ENCODE assay signal across 19 cellular contexts in genomic region chr7:110309941-110310340, GRCh38.
DNase-seq lines count a peak whose midpoint lies in the region; ATAC-seq and TF ChIP-seq lines count a peak whose summit lies in the region.
"Had no signal": no experiment of that assay in that cellular context is flagged by ENCODE, and none has a peak within 500 bp of the region (broad histone marks: within the 10 kb centered on the region; RNA-seq: fewer than 3 reads in every experiment).

No MANE protein-coding gene starts in this region.

- intact Hi-C loops in IMR-90 (cut with micrococcal nuclease): loop anchor here (5.0 kb wide), 1 partner anchor 222 kb away; no protein-coding TSS in a partner anchor

- H4K91ac ChIP-seq in IMR-90 (ENCODE audit: insufficient read depth, low read depth, low read length): peak overlapping the region; percentile 77

- BruUV-seq in IMR-90 (replicated peaks; lab: Mats Ljungman, UMichigan): no TSS peak

- peak overlapping the region; percentile 98; the same call in 1 of the 2 replicates for H3K4ac ChIP-seq in IMR-90 (ENCODE audit: low read depth, low read length)

- no peaks in the 10 kb centered on the region for H3K9me3 ChIP-seq in IMR-90 (ENCODE audit: control insufficient read depth, insufficient read depth, low read length)
- H3K9me3 ChIP-seq: MG63 had no signal

- H3K36me3 ChIP-seq in IMR-90 (ENCODE audit: control insufficient read depth, insufficient read depth, low read length) (no peaks in the 10 kb centered on the region), brain microvascular endothelial cell (replicated peaks) (no peaks in the 10 kb centered on the region)
- H3K36me3 ChIP-seq: MG63 had no signal

- H2AFZ ChIP-seq in IMR-90 (replicated peaks; ENCODE audit: low read length, poor library complexity): no peak overlapping the region
- H2AFZ ChIP-seq: PC-9 had no signal

- H3K27me3 ChIP-seq in IMR-90 (ENCODE audit: control insufficient read depth, insufficient read depth, low read length) (no peaks in the 10 kb centered on the region), brain microvascular endothelial cell (replicated peaks) (no peaks in the 10 kb centered on the region)
- H3K27me3 ChIP-seq: MG63 had no signal

- H3K56ac ChIP-seq in IMR-90 (ENCODE audit: extremely low read depth, insufficient read depth, low read length): peak overlapping the region; percentile 57; the same call in 1 of the 2 replicates

- peak overlapping the region; percentile 24; the same call in 1 of the 2 replicates for H3K18ac ChIP-seq in IMR-90 (ENCODE audit: low read depth, low read length)

- peak overlapping the region; percentile 61 to 81 for H4K8ac ChIP-seq in IMR-90 (ENCODE audit: low read depth in 2 of 2, low read length in 2 of 2)

- H3K79me1 ChIP-seq in IMR-90 (ENCODE audit: low read depth in 1 of 2, low read length in 2 of 2): no peaks in the 10 kb centered on the region

- H2BK120ac ChIP-seq in IMR-90 (ENCODE audit: low read depth, low read length): peak overlapping the region; percentile 98

- H3K4me1 ChIP-seq in IMR-90 (ENCODE audit: control insufficient read depth, insufficient read depth, low read length): peaks cover 6% of the 10 kb centered on the region

- peak overlapping the region; percentile 89 for H2BK5ac ChIP-seq in IMR-90 (ENCODE audit: low read depth, low read length, poor library complexity, severe bottlenecking)

- dilution Hi-C loops in IMR-90 (cut with HindIII; ENCODE audit: low sequenced_read_pairs, unreplicated experiment): no loop called here

- TF ChIP-seq CTCF in AG04449 (IDR thresholded peaks at IDR 0.05; ENCODE audit: insufficient read depth, low read length, missing control alignments): no peak
- no peak for TF ChIP-seq CTCF in IMR-90 (conservative IDR thresholded peaks at IDR 0.05; ENCODE audit: low read depth, low read length)
- no peak for TF ChIP-seq CTCF in brain microvascular endothelial cell (IDR thresholded peaks at IDR 0.05; ENCODE audit: low read depth, low read length, missing control alignments)

- CTCF ChIA-PET in AG04449 (lab: Yijun Ruan, JAX) (no interaction called here), IMR-90 (lab: Yijun Ruan, JAX) (interaction anchor here (0.6 kb wide), 1 partner anchor 159 kb away, joined by 7 read pairs; no protein-coding TSS in a partner anchor)

- H2AK5ac ChIP-seq in IMR-90 (ENCODE audit: low read depth, low read length): no peak overlapping the region; the same call in 1 of the 2 replicates

- ATAC-seq in IMR-90 (ENCODE audit: low read depth): peak; percentile 79
- ATAC-seq in GM21390 (IDR thresholded peaks at IDR 0.05; ENCODE audit: unreplicated experiment): no peak

- no peak overlapping the region for H4K5ac ChIP-seq in IMR-90 (ENCODE audit: low read depth, low read length)

- no peaks in the 10 kb centered on the region for H4K20me1 ChIP-seq in IMR-90 (ENCODE audit: insufficient read depth, low read length)

- H3K27ac ChIP-seq in IMR-90 (ENCODE audit: insufficient read depth, low read length) (peak overlapping the region; percentile 68; the same call in 1 of the 2 replicates), brain microvascular endothelial cell (peak overlapping the region; percentile 47)
- H3K27ac ChIP-seq: PC-9, SK-N-MC had no signal

- H3K23ac ChIP-seq in IMR-90 (ENCODE audit: low read depth, low read length): peak overlapping the region; percentile 67; the same call in 1 of the 2 replicates

- H3K14ac ChIP-seq in IMR-90 (replicated peaks; ENCODE audit: low read depth, low read length): peak overlapping the region; percentile 64; the same call in 1 of the 2 replicates

- no peak overlapping the region for H3K9ac ChIP-seq in IMR-90 (ENCODE audit: low read depth, low read length)

- POLR2A ChIA-PET in AG04449 (lab: Yijun Ruan, JAX): no interaction called here
- POLR2A ChIA-PET in IMR-90 (lab: Charles Lee; ENCODE audit: unreplicated experiment): interaction anchor here (0.7 kb wide), 1 partner anchor 1217 kb away, joined by 5 read pairs; no protein-coding TSS in a partner anchor

- H2BK15ac ChIP-seq in IMR-90 (ENCODE audit: low read depth, low read length): peak overlapping the region; percentile 39; the same call in 1 of the 3 replicates

- no peak for TF ChIP-seq POLR2A in IMR-90 (IDR thresholded peaks at IDR 0.05; ENCODE audit: low read depth, low read length)

- TF ChIP-seq RAD21 in IMR-90 (IDR thresholded peaks at IDR 0.05; ENCODE audit: low read length): no peak

- peak overlapping the region; percentile 23; the same call in 1 of the 2 replicates for H3K4me2 ChIP-seq in IMR-90 (ENCODE audit: low read depth, low read length)
- H3K4me2 ChIP-seq: PC-9 had no signal

- H3K9me1 ChIP-seq in IMR-90 (ENCODE audit: insufficient read depth, low read length): peaks cover 10% of the 10 kb centered on the region

- peak overlapping the region; percentile 90 for H2BK20ac ChIP-seq in IMR-90 (ENCODE audit: low read depth, low read length)

- DNase-seq in AG04449 (ENCODE audit: low read depth, low spot score): peak; percentile 26
- DNase-seq in IMR-90: peak; percentile 72
- DNase-seq in brain microvascular endothelial cell: peak; percentile 54
- DNase-seq in iris pigment epithelial cell (ENCODE audit: low read depth): peak; percentile 45
- no peak for DNase-seq in NCI-H748 treated with DMSO at 0.1 percent for 48 hours (lab: John Stamatoyannopoulos, UW)
- DNase-seq in globus pallidus (ENCODE audit: low spot score): no peak
- no peak for DNase-seq in D341Med (ENCODE audit: low spot score)
- DNase-seq: 8988T, DMS79 treated with DMSO at 0.1 percent for 48 hours, MG63, NCI-H1417 treated with DMSO at 0.1 percent for 48 hours, NCI-H187, NCI-H2227 treated with DMSO at 0.1 percent for 48 hours, NCI-H510A, PC-9, RPMI8226, SHP77 had no signal

- H2AK9ac ChIP-seq in IMR-90 (replicated peaks; ENCODE audit: low read depth, low read length, poor library complexity): no peak overlapping the region

- no peak overlapping the region for H3K4me3 ChIP-seq in AG04449 (ENCODE audit: low read depth, low read length)
- H3K4me3 ChIP-seq in IMR-90 (ENCODE audit: insufficient read depth, low read depth, low read length): no peak overlapping the region
- no peak overlapping the region for H3K4me3 ChIP-seq in brain microvascular endothelial cell (ENCODE audit: low read depth, low read length)
- H3K4me3 ChIP-seq: MG63, PC-9, SK-N-MC had no signal

- in situ Hi-C loops in IMR-90 (cut with MboI; ENCODE audit: low sequenced_read_pairs): no loop called here
- in situ Hi-C loops in brain microvascular endothelial cell (cut with HindIII; ENCODE audit: low pct_ligation_motif_present, low sequenced_read_pairs): no loop called here

TF ChIP-seq in IMR-90, 13 proteins besides CTCF, POLR2A, EP300 and RAD21:
- TF ChIP-seq RFX5 (IDR thresholded peaks at IDR 0.05; ENCODE audit: low read depth, low read length): no peak
- TF ChIP-seq RCOR1 (IDR thresholded peaks at IDR 0.05; ENCODE audit: insufficient replicate concordance, low read length): no peak
- no peak for TF ChIP-seq CHD1 (IDR thresholded peaks at IDR 0.05; ENCODE audit: low read depth, low read length)
- no peak for TF ChIP-seq ELK1 (IDR thresholded peaks at IDR 0.05; ENCODE audit: borderline replicate concordance, low read depth, low read length)
- no peak for TF ChIP-seq MAZ (IDR thresholded peaks at IDR 0.05; ENCODE audit: borderline replicate concordance, low read depth, low read length)
- TF ChIP-seq MXI1 (IDR thresholded peaks at IDR 0.05; ENCODE audit: borderline replicate concordance, low read depth, low read length): no peak
- no peak for TF ChIP-seq USF2 (IDR thresholded peaks at IDR 0.05; ENCODE audit: low read depth, low read length)
- TF ChIP-seq BHLHE40 (IDR thresholded peaks at IDR 0.05; ENCODE audit: low read depth, low read length): no peak
- no peak for TF ChIP-seq FOS (IDR thresholded peaks at IDR 0.05; ENCODE audit: low read depth, low read length)
- TF ChIP-seq MAFK (IDR thresholded peaks at IDR 0.05; ENCODE audit: low read depth, low read length): no peak
- no peak for TF ChIP-seq CEBPB (IDR thresholded peaks at IDR 0.05; ENCODE audit: low read depth, low read length)
- no peak for TF ChIP-seq NFE2L2 (IDR thresholded peaks at IDR 0.05; ENCODE audit: low read depth, low read length)

Comparison
In these comparisons a context has a peak if more than half of its experiments do, and no peak if none do; other contexts are left out.
1. DNase-seq: peak in AG04449 (single experiment), IMR-90 (single experiment), brain microvascular endothelial cell (single experiment) and iris pigment epithelial cell (single experiment); none in NCI-H748 treated with DMSO at 0.1 percent for 48 hours (single experiment), globus pallidus (single experiment) and D341Med (single experiment).